In genomic region chr17:60641810-60642220, GRCh38 we compare ENCODE assay signal across 8 cellular contexts. TPM values are rescaled to one million over a fixed set of nuclear protein-coding genes. Genes with fewer than 3 reads are reported as not detected.
DNase-seq lines count a peak whose midpoint lies in the region; ATAC-seq and TF ChIP-seq lines count a peak whose summit lies in the region.

No MANE protein-coding gene starts in this region.

- TF ChIP-seq CTCF in fibroblast of villous mesenchyme (IDR thresholded peaks at IDR 0.05; ENCODE audit: insufficient read depth, low read depth, low read length): peak; percentile 53

- peak; percentile 86 for DNase-seq in DMS53 (lab: John Stamatoyannopoulos, UW)
- DNase-seq in HT1080 (ENCODE audit: low read depth): peak; percentile 56
- peak; percentile 20 for DNase-seq in NCI-H82 treated with DMSO at 0.1 percent for 48 hours (lab: John Stamatoyannopoulos, UW; ENCODE audit: unreplicated experiment)
- DNase-seq in activated T-cell treated with anti-CD3 and anti-CD28 coated beads for 4 hours: peak; percentile 10
- DNase-seq in fibroblast of villous mesenchyme (ENCODE audit: low read depth): peak; percentile 88
- DNase-seq in non-pigmented ciliary epithelial cell (ENCODE audit: low read depth): peak; percentile 43
- no peak for DNase-seq in mesenteric fat pad (ENCODE audit: low spot score)

- no peak overlapping the region for H3K4me3 ChIP-seq in fibroblast of villous mesenchyme (ENCODE audit: low read depth, low read length)

- no peak for ATAC-seq in HG02571 (IDR thresholded peaks at IDR 0.05; ENCODE audit: unreplicated experiment)

RNA-seq across cellular contexts. Expression of gene BCAS3, which starts 35.8 kb away (rescaled TPM):
- 2.3 and 8.0 TPM in 2 replicates for total RNA-seq in HT1080 (2014; rRNA removed; shearing (Covaris generic))
- 3.8 and 4.0 TPM in 2 replicates for polyA plus RNA-seq in HT1080 (2015; cell fraction: cytosol; rRNA removed)
- 6.8 and 10.5 TPM in 2 replicates for polyA plus RNA-seq in HT1080 (2015; cell fraction: nucleus; rRNA removed)
- total RNA-seq in fibroblast of villous mesenchyme (21.3 and 23.7 TPM in 2 replicates), mesenteric fat pad (20.8 TPM)

RNA-seq across cellular contexts. Expression of gene PPM1D, which starts 41.8 kb away (rescaled TPM):
- total RNA-seq in HT1080 (2014; rRNA removed; shearing (Covaris generic)): 10.8 and 12.0 TPM in 2 replicates
- polyA plus RNA-seq in HT1080 (2015; cell fraction: cytosol; rRNA removed): 7.3 and 11.5 TPM in 2 replicates
- polyA plus RNA-seq in HT1080 (2015; cell fraction: nucleus; rRNA removed): 10.6 and 10.8 TPM in 2 replicates
- total RNA-seq in fibroblast of villous mesenchyme: 10.3 and 15.5 TPM in 2 replicates
- 16.7 TPM for total RNA-seq in mesenteric fat pad
